10 cellular contexts compared by ENCODE assay signal in genomic region chr12:27178723-27179398, GRCh38.
DNase-seq lines count a peak whose midpoint lies in the region; ATAC-seq and TF ChIP-seq lines count a peak whose summit lies in the region.
"Had no signal": no experiment of that assay in that cellular context is flagged by ENCODE, and none has a peak within 500 bp of the region (broad histone marks: within the 10 kb centered on the region; RNA-seq: fewer than 3 reads in every experiment).

No MANE protein-coding gene starts in this region.

- no peaks in the 10 kb centered on the region for H3K9me3 Mint-ChIP-seq in activated naive CD4-positive, alpha-beta T cell treated with anti-CD3 and anti-CD28 coated beads, Interleukin-2, amount 50 U/mL, for 72 hours
- no peaks in the 10 kb centered on the region for H3K9me3 Mint-ChIP-seq in activated T-helper 1 cell treated with anti-CD3 and anti-CD28 coated beads, Interleukin-12 subunit alpha, Interleukin-12 subunit beta, Interleukin-2, Interleukin-4 antibody, amounts not matched to agents 30 ng/mL and 10 ng/mL and 1 ng/mL, durations not matched to agents 14 hours and 24 hours and 36 hours
- H3K9me3 Mint-ChIP-seq in type B pancreatic cell, result no peaks in the 10 kb centered on the region

- no peak for DNase-seq in activated naive CD4-positive, alpha-beta T cell treated with anti-CD3 and anti-CD28 coated beads, Interleukin-2, amount 50 U/mL, for 72 hours (ENCODE audit: low spot score in 2 of 2)
- no peak for DNase-seq in activated naive CD4-positive, alpha-beta T cell treated with Interleukin-2 at 50 U/mL for 16 hours
- DNase-seq in activated T-helper 1 cell treated with anti-CD3 and anti-CD28 coated beads, Interleukin-12 subunit alpha, Interleukin-12 subunit beta, Interleukin-2, Interleukin-4 antibody, amounts not matched to agents 30 ng/mL and 10 ng/mL and 1 ng/mL, durations not matched to agents 14 hours and 24 hours and 36 hours (ENCODE audit: low spot score), result no peak
- no peak for DNase-seq in left ventricle myocardium inferior
- DNase-seq in type B pancreatic cell (ENCODE audit: extremely low spot score, unreplicated experiment), result no peak
- DNase-seq in NCI-H1048 (lab: John Stamatoyannopoulos, UW), result no peak
- DNase-seq in NCI-H82 treated with DMSO at 0.1 percent for 48 hours (lab: John Stamatoyannopoulos, UW; ENCODE audit: unreplicated experiment), result no peak
- DNase-seq: effector CD4-positive, alpha-beta T cell; left colon had no signal

- no peak overlapping the region for H3K4me3 ChIP-seq in left ventricle myocardium inferior

- peak overlapping the region; percentile 65 to 97 for H3K27ac Mint-ChIP-seq in activated naive CD4-positive, alpha-beta T cell treated with anti-CD3 and anti-CD28 coated beads, Interleukin-2, amount 50 U/mL, for 72 hours
- peak overlapping the region; percentile 66 for H3K27ac Mint-ChIP-seq in activated T-helper 1 cell treated with anti-CD3 and anti-CD28 coated beads, Interleukin-12 subunit alpha, Interleukin-12 subunit beta, Interleukin-2, Interleukin-4 antibody, amounts not matched to agents 30 ng/mL and 10 ng/mL and 1 ng/mL, durations not matched to agents 14 hours and 24 hours and 36 hours
- H3K27ac Mint-ChIP-seq in type B pancreatic cell, result peak overlapping the region; percentile 82

- H3K4me3 Mint-ChIP-seq in activated T-helper 1 cell treated with anti-CD3 and anti-CD28 coated beads, Interleukin-12 subunit alpha, Interleukin-12 subunit beta, Interleukin-2, Interleukin-4 antibody, amounts not matched to agents 30 ng/mL and 10 ng/mL and 1 ng/mL, durations not matched to agents 14 hours and 24 hours and 36 hours, result peak overlapping the region; percentile 19
- H3K4me3 Mint-ChIP-seq in type B pancreatic cell, result peak overlapping the region; percentile 8

- H3K27me3 Mint-ChIP-seq in activated T-helper 1 cell treated with anti-CD3 and anti-CD28 coated beads, Interleukin-12 subunit alpha, Interleukin-12 subunit beta, Interleukin-2, Interleukin-4 antibody, amounts not matched to agents 30 ng/mL and 10 ng/mL and 1 ng/mL, durations not matched to agents 14 hours and 24 hours and 36 hours (ENCODE audit: insufficient read depth), result no peaks in the 10 kb centered on the region
- no peaks in the 10 kb centered on the region for H3K27me3 Mint-ChIP-seq in type B pancreatic cell

- H3K9me3 ChIP-seq in left ventricle myocardium inferior (replicated peaks), result no peaks in the 10 kb centered on the region

- peak overlapping the region; percentile 78 for H3K27ac ChIP-seq in left ventricle myocardium inferior (replicated peaks)

- H3K36me3 Mint-ChIP-seq in activated naive CD4-positive, alpha-beta T cell treated with anti-CD3 and anti-CD28 coated beads, Interleukin-2, amount 50 U/mL, for 72 hours, result no peaks in the 10 kb centered on the region
- H3K36me3 Mint-ChIP-seq in activated T-helper 1 cell treated with anti-CD3 and anti-CD28 coated beads, Interleukin-12 subunit alpha, Interleukin-12 subunit beta, Interleukin-2, Interleukin-4 antibody, amounts not matched to agents 30 ng/mL and 10 ng/mL and 1 ng/mL, durations not matched to agents 14 hours and 24 hours and 36 hours (ENCODE audit: low read depth), result no peaks in the 10 kb centered on the region
- peaks cover 3% of the 10 kb centered on the region for H3K36me3 Mint-ChIP-seq in type B pancreatic cell

- H3K27me3 ChIP-seq in left ventricle myocardium inferior (ENCODE audit: low read depth), result no peaks in the 10 kb centered on the region

- no peaks in the 10 kb centered on the region for H3K36me3 ChIP-seq in left ventricle myocardium inferior

- TF ChIP-seq CTCF in left ventricle myocardium inferior (IDR thresholded peaks at IDR 0.05; ENCODE audit: borderline replicate concordance), result no peak
- TF ChIP-seq CTCF in type B pancreatic cell (conservative IDR thresholded peaks at IDR 0.05), result no peak

- ATAC-seq in activated naive CD4-positive, alpha-beta T cell treated with anti-CD3 and anti-CD28 coated beads, Interleukin-2, amount 50 U/mL, for 72 hours, result peak in 1 of 2 donors; percentile 55
- no peak for ATAC-seq in GM21381 (IDR thresholded peaks at IDR 0.05; ENCODE audit: unreplicated experiment)
- ATAC-seq: left colon had no signal

- intact Hi-C loops in activated T-helper 1 cell treated with anti-CD3 and anti-CD28 coated beads, Interleukin-12 subunit alpha, Interleukin-12 subunit beta, Interleukin-2, Interleukin-4 antibody, amounts not matched to agents 30 ng/mL and 10 ng/mL and 1 ng/mL, durations not matched to agents 14 hours and 24 hours and 36 hours (cut with micrococcal nuclease), result loop anchor here (1.0 to 5.0 kb wide), 7 partner anchors 36 to 643 kb away; partner anchors contain the start of gene STK38L
- intact Hi-C loops in left ventricle myocardium inferior (cut with micrococcal nuclease), result no loop called here

- H3K4me1 ChIP-seq in left ventricle myocardium inferior, result peaks cover 21% of the 10 kb centered on the region

- H3K4me1 Mint-ChIP-seq in activated T-helper 1 cell treated with anti-CD3 and anti-CD28 coated beads, Interleukin-12 subunit alpha, Interleukin-12 subunit beta, Interleukin-2, Interleukin-4 antibody, amounts not matched to agents 30 ng/mL and 10 ng/mL and 1 ng/mL, durations not matched to agents 14 hours and 24 hours and 36 hours (ENCODE audit: low read depth), result peaks cover 47% of the 10 kb centered on the region
- no peaks in the 10 kb centered on the region for H3K4me1 Mint-ChIP-seq in type B pancreatic cell (ENCODE audit: unreplicated experiment)
